In genomic region chr13:36862002-36862706, GRCh38 we compare ENCODE assay signal across 20 cellular contexts. TPM values are rescaled to one million over a fixed set of nuclear protein-coding genes. Genes with fewer than 3 reads are reported as not detected.
A peak's percentile ranks its signal among the peaks of the same experiment; 100 is the strongest.
DNase-seq lines count a peak whose midpoint lies in the region; TF ChIP-seq lines count a peak whose summit lies in the region.
"Had no signal": no experiment of that assay in that cellular context is flagged by ENCODE, and none has a peak within 500 bp of the region (broad histone marks: within the 10 kb centered on the region; RNA-seq: fewer than 3 reads in every experiment).

No MANE protein-coding gene starts in this region.

- no peaks in the 10 kb centered on the region for H3K9me3 ChIP-seq in adrenal gland (replicated peaks in 1 of 3)
- H3K9me3 ChIP-seq: tibial nerve had no signal

- no peak overlapping the region for H3K4me3 ChIP-seq in adrenal gland
- H3K4me3 ChIP-seq: lung, tibial nerve had no signal

- H3K27ac ChIP-seq in substantia nigra (ENCODE audit: low read depth, low read length, poor library complexity, severe bottlenecking) = no peak overlapping the region
- no peak overlapping the region for H3K27ac ChIP-seq in adrenal gland
- H3K27ac ChIP-seq: tibial nerve had no signal

- 71 to 82% (median 79%) methylated on average over 6 of the region's 6 CpGs for WGBS in adrenal gland, 4 donors

- DNase-seq in EH (ENCODE audit: low read depth) (peak; percentile 28), HT1080 (ENCODE audit: low read depth) (peak; percentile 34), astrocyte of the hippocampus (ENCODE audit: low read depth, low spot score) (peak; percentile 11), lung microvascular endothelial cell (ENCODE audit: low read depth in 2 of 2) (peak; percentile 46 to 64), substantia nigra (lab: John Stamatoyannopoulos, UW) (no peak), ACHN (no peak), adrenal gland (no peak)
- no peak for DNase-seq in activated naive CD4-positive, alpha-beta T cell (lab: John Stamatoyannopoulos, UW)
- DNase-seq: activated CD8-positive, alpha-beta memory T cell treated with anti-CD3 and anti-CD28 coated beads for 24 hours; AML-193; effector CD4-positive, alpha-beta T cell; head of caudate nucleus; NCI-H1417 treated with DMSO at 0.1 percent for 48 hours; NCI-H526 treated with DMSO at 0.1 percent for 48 hours; stimulated activated CD4-positive, alpha-beta T cell treated with anti-CD3 and anti-CD28 coated beads, Interleukin-1b, Interleukin-23, amount 100 ng/mL, for 48 hours; stimulated activated naive CD4-positive, alpha-beta T cell; T-helper 2 cell had no signal

- no peaks in the 10 kb centered on the region for H3K4me1 ChIP-seq in adrenal gland (replicated peaks in 1 of 2)
- H3K4me1 ChIP-seq: tibial nerve had no signal

- in situ Hi-C loops in ACHN (cut with HindIII; ENCODE audit: low pct_ligation_motif_present, low pct_unique_long_range_greater_than_20kb, low sequenced_read_pairs) = loop anchor here (25.0 kb wide), 1 partner anchor 125 kb away; the partner anchor contains the start of gene ALG5

- TF ChIP-seq CTCF in adrenal gland (IDR thresholded peaks at IDR 0.05) = no peak

- no peaks in the 10 kb centered on the region for H3K36me3 ChIP-seq in adrenal gland (replicated peaks in 1 of 2)

- intact Hi-C loops in adrenal gland (cut with DNase I) = no loop called here

- H3K27me3 ChIP-seq in adrenal gland = no peaks in the 10 kb centered on the region
- H3K27me3 ChIP-seq: tibial nerve had no signal

- TF ChIP-seq POLR2A in adrenal gland (IDR thresholded peaks at IDR 0.05) = no peak

RNA-seq across cellular contexts. Expression of gene RFXAP, which starts 43.1 kb away (rescaled TPM):
- total RNA-seq in HT1080 (2014; rRNA removed; shearing (Covaris generic)) = 2.0 and 2.3 TPM in 2 replicates
- polyA plus RNA-seq in HT1080 (2015; cell fraction: cytosol; rRNA removed) = 7.7 and 8.3 TPM in 2 replicates
- 13.6 and 14.1 TPM in 2 replicates for polyA plus RNA-seq in HT1080 (2015; cell fraction: nucleus; rRNA removed)
- total RNA-seq in lung microvascular endothelial cell (0.60 and 0.65 TPM in 2 replicates), adrenal gland (1 to 10 TPM; 1.1 to 4.9 (median 2.2) TPM)
- polyA plus RNA-seq in adrenal gland = 1 to 10 TPM; 1.9 to 4.2 (median 2.0) TPM

RNA-seq across cellular contexts. Expression of gene SMAD9, which starts 57.9 kb away (rescaled TPM):
- total RNA-seq in HT1080 (2014; rRNA removed; shearing (Covaris generic)) = 2.1 and 2.8 TPM in 2 replicates
- 4.9 and 6.0 TPM in 2 replicates for polyA plus RNA-seq in HT1080 (2015; cell fraction: cytosol; rRNA removed)
- 4.9 and 5.3 TPM in 2 replicates for polyA plus RNA-seq in HT1080 (2015; cell fraction: nucleus; rRNA removed)
- total RNA-seq in lung microvascular endothelial cell (9.4 and 14.3 TPM in 2 replicates), adrenal gland (1 to 10 TPM; 2.5 to 4.5 (median 3.2) TPM)
- 1 to 10 TPM in 2 of 3 donors, under 1 TPM in 1; 0.88 to 2.3 (median 1.2) TPM for polyA plus RNA-seq in adrenal gland
- total RNA-seq: HT-29 had no signal

Comparison
In these comparisons a context has a peak if more than half of its experiments do, and no peak if none do; other contexts are left out.
1. DNase-seq: peak in EH (single experiment), HT1080 (single experiment), astrocyte of the hippocampus (single experiment) and lung microvascular endothelial cell (2 of 2); none in substantia nigra (0 of 49), ACHN (single experiment), adrenal gland (0 of 7) and activated naive CD4-positive, alpha-beta T cell (0 of 4).